20 cellular contexts compared by ENCODE assay signal in genomic region chr3:197050511-197050910, GRCh38.
DNase-seq lines count a peak whose midpoint lies in the region; ATAC-seq lines count a peak whose summit lies in the region.
"Had no signal": no experiment of that assay in that cellular context is flagged by ENCODE, and none has a peak within 500 bp of the region (broad histone marks: within the 10 kb centered on the region; RNA-seq: fewer than 3 reads in every experiment).

No MANE protein-coding gene starts in this region.

- H3K27ac Mint-ChIP-seq in activated naive CD4-positive, alpha-beta T cell treated with anti-CD3 and anti-CD28 coated beads, Interleukin-2, amount 50 U/mL, for 24 hours, result peak overlapping the region; percentile 32
- peak overlapping the region; percentile 77 for H3K27ac Mint-ChIP-seq in stimulated activated effector memory CD8-positive, alpha-beta T cell treated with anti-CD3 and anti-CD28 coated beads, Interleukin-12 subunit alpha, Interleukin-12 subunit beta, amount 100 ng/mL, for 72 hours
- H3K27ac Mint-ChIP-seq: CD4-positive, CD25-positive, alpha-beta regulatory T cell; stimulated activated naive CD8-positive, alpha-beta T cell treated with anti-CD3 and anti-CD28 coated beads, Interleukin-15, Interleukin-2, amounts not matched to agents 100 ng/mL and 50 ng/mL, for 24 hours; WTC11 had no signal

- H3K36me3 Mint-ChIP-seq in activated naive CD4-positive, alpha-beta T cell treated with anti-CD3 and anti-CD28 coated beads, Interleukin-2, amount 50 U/mL, for 24 hours, result peaks cover 19% of the 10 kb centered on the region
- H3K36me3 Mint-ChIP-seq in stimulated activated effector memory CD8-positive, alpha-beta T cell treated with anti-CD3 and anti-CD28 coated beads, Interleukin-12 subunit alpha, Interleukin-12 subunit beta, amount 100 ng/mL, for 72 hours, result peaks cover 90% of the 10 kb centered on the region

- H3K4me1 Mint-ChIP-seq in activated naive CD4-positive, alpha-beta T cell treated with anti-CD3 and anti-CD28 coated beads, Interleukin-2, amount 50 U/mL, for 24 hours, result peaks cover 6% of the 10 kb centered on the region
- H3K4me1 Mint-ChIP-seq in stimulated activated effector memory CD8-positive, alpha-beta T cell treated with anti-CD3 and anti-CD28 coated beads, Interleukin-12 subunit alpha, Interleukin-12 subunit beta, amount 100 ng/mL, for 72 hours, result peaks cover 10% of the 10 kb centered on the region
- H3K4me1 Mint-ChIP-seq: naive thymus-derived CD8-positive, alpha-beta T cell; WTC11 had no signal

- H3K4me3 Mint-ChIP-seq in activated naive CD4-positive, alpha-beta T cell treated with anti-CD3 and anti-CD28 coated beads, Interleukin-2, amount 50 U/mL, for 24 hours, result no peak overlapping the region
- H3K4me3 Mint-ChIP-seq in stimulated activated effector memory CD8-positive, alpha-beta T cell treated with anti-CD3 and anti-CD28 coated beads, Interleukin-12 subunit alpha, Interleukin-12 subunit beta, amount 100 ng/mL, for 72 hours, result peak overlapping the region; percentile 14
- H3K4me3 Mint-ChIP-seq: activated naive CD4-positive, alpha-beta T cell treated with anti-CD3 and anti-CD28 coated beads for 36 hours; CD4-positive, CD25-positive, alpha-beta regulatory T cell; naive thymus-derived CD8-positive, alpha-beta T cell; stimulated activated naive CD8-positive, alpha-beta T cell treated with anti-CD3 and anti-CD28 coated beads, Interleukin-15, Interleukin-2, amounts not matched to agents 100 ng/mL and 50 ng/mL, for 24 hours; WTC11 had no signal

- no peak for DNase-seq in activated naive CD4-positive, alpha-beta T cell (lab: John Stamatoyannopoulos, UW)
- DNase-seq in stimulated activated effector memory CD8-positive, alpha-beta T cell treated with anti-CD3 and anti-CD28 coated beads, Interleukin-12 subunit alpha, Interleukin-12 subunit beta, amount 100 ng/mL, for 72 hours (ENCODE audit: low spot score in 2 of 2), result no peak
- DNase-seq in NOMO-1 treated with dmso at 0.1 percent for 144 hours (lab: John Stamatoyannopoulos, UW; ENCODE audit: unreplicated experiment) (no peak), NCI-H446 treated with DMSO at 0.1 percent for 48 hours (lab: John Stamatoyannopoulos, UW) (no peak)
- no peak for DNase-seq in stimulated activated naive CD4-positive, alpha-beta T cell treated with Interleukin-2 at 50 U/mL for 16 hours (lab: John Stamatoyannopoulos, UW)
- DNase-seq: CD4-positive, CD25-positive, alpha-beta regulatory T cell; GM23248; lower lobe of right lung; naive thymus-derived CD8-positive, alpha-beta T cell; NCI-H187; NCI-H510A treated with DMSO at 0.1 percent for 48 hours; psoas muscle; SHP77 treated with DMSO at 0.1 percent for 48 hours; spleen had no signal

- H3K27me3 Mint-ChIP-seq in activated naive CD4-positive, alpha-beta T cell treated with anti-CD3 and anti-CD28 coated beads, Interleukin-2, amount 50 U/mL, for 24 hours, result no peaks in the 10 kb centered on the region
- H3K27me3 Mint-ChIP-seq: CD4-positive, CD25-positive, alpha-beta regulatory T cell; naive thymus-derived CD8-positive, alpha-beta T cell; stimulated activated naive CD8-positive, alpha-beta T cell treated with anti-CD3 and anti-CD28 coated beads, Interleukin-15, Interleukin-2, amounts not matched to agents 100 ng/mL and 50 ng/mL, for 24 hours had no signal

- no peaks in the 10 kb centered on the region for H3K9me3 Mint-ChIP-seq in activated naive CD4-positive, alpha-beta T cell treated with anti-CD3 and anti-CD28 coated beads, Interleukin-2, amount 50 U/mL, for 24 hours
- no peaks in the 10 kb centered on the region for H3K9me3 Mint-ChIP-seq in stimulated activated effector memory CD8-positive, alpha-beta T cell treated with anti-CD3 and anti-CD28 coated beads, Interleukin-12 subunit alpha, Interleukin-12 subunit beta, amount 100 ng/mL, for 72 hours
- H3K9me3 Mint-ChIP-seq: activated naive CD4-positive, alpha-beta T cell treated with anti-CD3 and anti-CD28 coated beads for 36 hours; CD4-positive, CD25-positive, alpha-beta regulatory T cell; naive thymus-derived CD8-positive, alpha-beta T cell; stimulated activated naive CD8-positive, alpha-beta T cell treated with anti-CD3 and anti-CD28 coated beads, Interleukin-15, Interleukin-2, amounts not matched to agents 100 ng/mL and 50 ng/mL, for 24 hours; WTC11 had no signal

- peak; percentile 76 for ATAC-seq in GM21381 (IDR thresholded peaks at IDR 0.05; ENCODE audit: unreplicated experiment)
- peak; percentile 44 for ATAC-seq in HG02938 (IDR thresholded peaks at IDR 0.05; ENCODE audit: unreplicated experiment)
- peak; percentile 83 for ATAC-seq in stimulated activated effector memory CD8-positive, alpha-beta T cell treated with anti-CD3 and anti-CD28 coated beads, Interleukin-12 subunit alpha, Interleukin-12 subunit beta, amount 100 ng/mL, for 72 hours
- ATAC-seq: lower lobe of right lung; naive thymus-derived CD8-positive, alpha-beta T cell; psoas muscle; WTC11 had no signal
